18 cellular contexts compared by ENCODE assay signal in genomic region chr9:136364942-136365774, GRCh38. TPM values are rescaled to one million over a fixed set of nuclear protein-coding genes. Genes with fewer than 3 reads are reported as not detected.
DNase-seq lines count a peak whose midpoint lies in the region; ATAC-seq and TF ChIP-seq lines count a peak whose summit lies in the region.
"Had no signal": no experiment of that assay in that cellular context is flagged by ENCODE, and none has a peak within 500 bp of the region (broad histone marks: within the 10 kb centered on the region; RNA-seq: fewer than 3 reads in every experiment).

No MANE protein-coding gene starts in this region.

- H3K79me2 ChIP-seq in DND-41 (ENCODE audit: insufficient read depth, low read length) (peaks cover 28% of the 10 kb centered on the region), PC-9 (ENCODE audit: low read depth) (peaks cover 5% of the 10 kb centered on the region; the same call in 1 of the 2 replicates)

- no peak for TF ChIP-seq CTCF in DND-41 (IDR thresholded peaks at IDR 0.05; ENCODE audit: borderline replicate concordance, extremely low read depth, low read length, poor library complexity, severe bottlenecking)
- 0 out of 2 replicates have a peak, but pooled peaks have one; percentile 10 for TF ChIP-seq CTCF in WERI-Rb-1 (IDR thresholded peaks at IDR 0.05; ENCODE audit: low read depth, low read length)
- TF ChIP-seq CTCF in PC-9 (conservative IDR thresholded peaks at IDR 0.05): no peak

- H3K4me2 ChIP-seq in DND-41 (ENCODE audit: insufficient read depth, low read length) (no peak overlapping the region), PC-9 (no peak overlapping the region)
- H3K4me2 ChIP-seq: KMS-11 had no signal

- H3K4me1 Mint-ChIP-seq in activated CD4-positive, alpha-beta T cell treated with anti-CD3 and anti-CD28 coated beads, Interleukin-2, amount 10 ng/mL, durations not matched to agents 7 days and 5 days: peaks cover 4% of the 10 kb centered on the region

- H3K27ac Mint-ChIP-seq in activated CD4-positive, alpha-beta T cell treated with anti-CD3 and anti-CD28 coated beads, Interleukin-2, amount 10 ng/mL, durations not matched to agents 7 days and 5 days: no peak overlapping the region
- H3K27ac Mint-ChIP-seq: activated CD8-positive, alpha-beta T cell treated with anti-CD3 and anti-CD28 coated beads for 36 hours had no signal

- H3K4me1 ChIP-seq in DND-41 (ENCODE audit: insufficient read depth, low read length) (peaks cover 22% of the 10 kb centered on the region), PC-9 (replicated peaks; ENCODE audit: insufficient read depth) (peaks cover 12% of the 10 kb centered on the region)

- H3K27ac ChIP-seq in DND-41 (ENCODE audit: low read length): no peak overlapping the region
- H3K27ac ChIP-seq in WERI-Rb-1: peak overlapping the region; percentile 81
- no peak overlapping the region for H3K27ac ChIP-seq in PC-9
- H3K27ac ChIP-seq: KMS-11, SJSA1, thoracic aorta had no signal

- H2AFZ ChIP-seq in DND-41 (ENCODE audit: low read depth, low read length) (no peak overlapping the region), PC-9 (no peak overlapping the region)

- H3K27me3 ChIP-seq in DND-41 (ENCODE audit: insufficient read depth, low read length, poor library complexity): no peaks in the 10 kb centered on the region
- no peaks in the 10 kb centered on the region for H3K27me3 ChIP-seq in WERI-Rb-1 (ENCODE audit: insufficient read depth, low read depth, severe bottlenecking)
- no peaks in the 10 kb centered on the region for H3K27me3 ChIP-seq in PC-9 (ENCODE audit: insufficient read depth, low read depth)
- H3K27me3 ChIP-seq: SJSA1 had no signal

- H4K20me1 ChIP-seq in DND-41 (ENCODE audit: insufficient read depth, low read length) (peaks cover 63% of the 10 kb centered on the region), PC-9 (ENCODE audit: insufficient read depth) (no peaks in the 10 kb centered on the region)

- POLR2A ChIA-PET in activated CD4-positive, alpha-beta T cell treated with anti-CD3 and anti-CD28 coated beads, Interleukin-2, amount 10 ng/mL, durations not matched to agents 7 days and 5 days (lab: Charles Lee): no interaction called here
- POLR2A ChIA-PET in PC-9 (lab: Charles Lee; ENCODE audit: unreplicated experiment): interaction anchor here (0.7 kb wide), 1 partner anchor 16 kb away, joined by 3 read pairs; no protein-coding TSS in a partner anchor

- BruUV-seq in PC-9 (replicated peaks; lab: Mats Ljungman, UMichigan): no TSS peak

- no peaks in the 10 kb centered on the region for H3F3A ChIP-seq in PC-9 (ENCODE audit: insufficient read depth, low read depth)

- CTCF ChIA-PET in activated CD4-positive, alpha-beta T cell treated with anti-CD3 and anti-CD28 coated beads, Interleukin-2, amount 10 ng/mL, durations not matched to agents 7 days and 5 days (lab: Charles Lee): interaction anchor here (1.4 to 5.2 kb wide), 2 partner anchors 19 to 39 kb away, joined by 3 to 106 read pairs; no protein-coding TSS in a partner anchor
- CTCF ChIA-PET in PC-9 (lab: Charles Lee): no interaction called here

- no peaks in the 10 kb centered on the region for H3K27me3 Mint-ChIP-seq in activated CD4-positive, alpha-beta T cell treated with anti-CD3 and anti-CD28 coated beads, Interleukin-2, amount 10 ng/mL, durations not matched to agents 7 days and 5 days
- H3K27me3 Mint-ChIP-seq: activated CD8-positive, alpha-beta T cell treated with anti-CD3 and anti-CD28 coated beads for 36 hours had no signal

- H3K4me3 Mint-ChIP-seq in activated CD4-positive, alpha-beta T cell treated with anti-CD3 and anti-CD28 coated beads, Interleukin-2, amount 10 ng/mL, durations not matched to agents 7 days and 5 days: no peak overlapping the region

- ATAC-seq in DND-41 (ENCODE audit: insufficient read depth, low read depth) (no peak), HG02642 (IDR thresholded peaks at IDR 0.05; ENCODE audit: poor library complexity, unreplicated experiment) (no peak)
- ATAC-seq: activated CD8-positive, alpha-beta T cell treated with anti-CD3 and anti-CD28 coated beads for 36 hours; mucosa of descending colon had no signal

- no peaks in the 10 kb centered on the region for H3K9me3 ChIP-seq in DND-41 (ENCODE audit: insufficient read depth, low read length, severe bottlenecking)
- H3K9me3 ChIP-seq in WERI-Rb-1 (ENCODE audit: severe bottlenecking): peaks cover 3% of the 10 kb centered on the region
- H3K9me3 ChIP-seq in PC-9 (ENCODE audit: insufficient read depth, low read depth): no peaks in the 10 kb centered on the region
- H3K9me3 ChIP-seq: mucosa of descending colon, thoracic aorta had no signal

- intact Hi-C loops in PC-9 (cut with micrococcal nuclease; ENCODE audit: unreplicated experiment): no loop called here

- peaks cover 31% of the 10 kb centered on the region for H3K36me3 ChIP-seq in DND-41 (ENCODE audit: insufficient read depth, low read length)
- H3K36me3 ChIP-seq in WERI-Rb-1: peaks cover 21% of the 10 kb centered on the region
- no peaks in the 10 kb centered on the region for H3K36me3 ChIP-seq in PC-9 (ENCODE audit: low read depth)
- H3K36me3 ChIP-seq: thoracic aorta had no signal

- no peaks in the 10 kb centered on the region for H3K9me3 Mint-ChIP-seq in activated CD4-positive, alpha-beta T cell treated with anti-CD3 and anti-CD28 coated beads, Interleukin-2, amount 10 ng/mL, durations not matched to agents 7 days and 5 days
- H3K9me3 Mint-ChIP-seq: activated CD8-positive, alpha-beta T cell treated with anti-CD3 and anti-CD28 coated beads for 36 hours; CD4-positive, CD25-positive, alpha-beta regulatory T cell had no signal

- DNase-seq in DND-41 (no peak), NCI-H2171 (lab: John Stamatoyannopoulos, UW) (peak; percentile 16), WERI-Rb-1 (peak; percentile 88), retina (peak; percentile 66), PC-9 (no peak)
- DNase-seq in activated CD4-positive, alpha-beta T cell treated with anti-CD3 and anti-CD28 coated beads, Interleukin-2, amount 10 ng/mL, durations not matched to agents 7 days and 5 days: no peak
- DNase-seq: activated CD8-positive, alpha-beta T cell treated with anti-CD3 and anti-CD28 coated beads for 36 hours; caudate nucleus; CD4-positive, CD25-positive, alpha-beta regulatory T cell; EL; kidney glomerular epithelial cell; mucosa of descending colon; NCI-H1092 treated with DMSO at 0.1 percent for 48 hours; stimulated activated CD4-positive, alpha-beta T cell treated with anti-CD3 and anti-CD28 coated beads, Interleukin-2, amount 100 ng/mL, for 48 hours had no signal

- no peaks in the 10 kb centered on the region for H3K9me2 ChIP-seq in PC-9 (ENCODE audit: insufficient read depth)

- no peaks in the 10 kb centered on the region for H3K36me3 Mint-ChIP-seq in activated CD4-positive, alpha-beta T cell treated with anti-CD3 and anti-CD28 coated beads, Interleukin-2, amount 10 ng/mL, durations not matched to agents 7 days and 5 days (ENCODE audit: low read depth)
- H3K36me3 Mint-ChIP-seq: CD4-positive, CD25-positive, alpha-beta regulatory T cell had no signal

- H3K4me3 ChIP-seq in DND-41 (ENCODE audit: low read depth in 1 of 2, low read length in 2 of 2): no peak overlapping the region
- H3K4me3 ChIP-seq in WERI-Rb-1 (ENCODE audit: low read depth, low read length): no peak overlapping the region
- no peak overlapping the region for H3K4me3 ChIP-seq in PC-9
- H3K4me3 ChIP-seq: mucosa of descending colon, SJSA1 had no signal

- H3K9ac ChIP-seq in DND-41 (ENCODE audit: low read depth, low read length): peak overlapping the region; percentile 86; the same call in 1 of the 2 replicates
- H3K9ac ChIP-seq: KMS-11 had no signal

RNA-seq across cellular contexts. Expression of gene DNLZ, which starts 1.6 kb away (rescaled TPM):
- total RNA-seq in activated CD4-positive, alpha-beta T cell treated with anti-CD3 and anti-CD28 coated beads, Interleukin-2, amount 10 ng/mL, durations not matched to agents 7 days and 5 days: 10 to 100 TPM; 13.1 to 14.6 TPM
- total RNA-seq in PC-9 (2021): 9.1 and 19.1 TPM in 2 replicates

RNA-seq across cellular contexts. Expression of gene CARD9, which starts 8.3 kb away (rescaled TPM):
- under 1 TPM; 0.44 to 0.69 TPM for total RNA-seq in activated CD4-positive, alpha-beta T cell treated with anti-CD3 and anti-CD28 coated beads, Interleukin-2, amount 10 ng/mL, durations not matched to agents 7 days and 5 days
- total RNA-seq in PC-9 (2021): 13.6 and 14.0 TPM in 2 replicates

RNA-seq across cellular contexts. Expression of gene SNAPC4, which starts 34.8 kb away (rescaled TPM):
- total RNA-seq in activated CD4-positive, alpha-beta T cell treated with anti-CD3 and anti-CD28 coated beads, Interleukin-2, amount 10 ng/mL, durations not matched to agents 7 days and 5 days: 10 to 100 TPM in 1 of 2 experiments, 1 to 10 TPM in 1; 9.4 to 10.8 TPM
- 13.3 and 14.4 TPM in 2 replicates for total RNA-seq in PC-9 (2021)

RNA-seq across cellular contexts. Expression of gene GPSM1, which starts 37.8 kb away (rescaled TPM):
- total RNA-seq in activated CD4-positive, alpha-beta T cell treated with anti-CD3 and anti-CD28 coated beads, Interleukin-2, amount 10 ng/mL, durations not matched to agents 7 days and 5 days: 1 to 10 TPM; 2.7 to 2.9 TPM
- total RNA-seq in PC-9 (2021): 5.5 and 9.5 TPM in 2 replicates

RNA-seq across cellular contexts. Expression of gene ENTR1, which starts 45.3 kb away (rescaled TPM):
- 10 to 100 TPM; 59.2 to 62.3 TPM for total RNA-seq in activated CD4-positive, alpha-beta T cell treated with anti-CD3 and anti-CD28 coated beads, Interleukin-2, amount 10 ng/mL, durations not matched to agents 7 days and 5 days
- total RNA-seq in PC-9 (2021): 67.9 and 82.9 TPM in 2 replicates

Comparison
In these comparisons a context has a peak if more than half of its experiments do, and no peak if none do; other contexts are left out.
1. DNase-seq: peak in NCI-H2171 (single experiment), WERI-Rb-1 (single experiment) and retina (single experiment); none in DND-41 (single experiment), activated CD4-positive, alpha-beta T cell treated with anti-CD3 and anti-CD28 coated beads, Interleukin-2, amount 10 ng/mL, durations not matched to agents 7 days and 5 days (single experiment) and PC-9 (0 of 2).